ENCODE assay signal across 8 cellular contexts in genomic region chrX:2689773-2690666, GRCh38. TPM values are rescaled to one million over a fixed set of nuclear protein-coding genes. Genes with fewer than 3 reads are reported as not detected.
A peak's percentile ranks its signal among the peaks of the same experiment; 100 is the strongest.
DNase-seq lines count a peak whose midpoint lies in the region; ATAC-seq and TF ChIP-seq lines count a peak whose summit lies in the region.

No MANE protein-coding gene starts in this region.

- H3K27me3 ChIP-seq in GM23248 (replicated peaks; ENCODE audit: insufficient read depth) (no peaks in the 10 kb centered on the region), iPS-20b (ENCODE audit: insufficient read depth, low read length) (peaks cover 66% of the 10 kb centered on the region)

- H3K27me3 Mint-ChIP-seq in activated B cell treated with CpG ODN at 0.5 μM for 24 hours, result no peaks in the 10 kb centered on the region

- H3K9me3 Mint-ChIP-seq in activated B cell treated with CpG ODN at 0.5 μM for 24 hours, result no peaks in the 10 kb centered on the region

- no peak for TF ChIP-seq CTCF in activated B cell treated with CpG ODN at 0.5 μM for 24 hours (IDR thresholded peaks at IDR 0.05)

- peaks cover 20% of the 10 kb centered on the region for H3K4me1 ChIP-seq in GM23248 (ENCODE audit: insufficient read depth)
- H3K4me1 ChIP-seq in iPS-20b (ENCODE audit: insufficient read depth, low read length), result peaks cover 3% of the 10 kb centered on the region; the same call in 1 of the 2 replicates

- POLR2A ChIA-PET in activated B cell treated with CpG ODN at 0.5 μM for 24 hours (lab: Charles Lee), result no interaction called here

- no peak overlapping the region for H3K4me3 ChIP-seq in GM23248
- peak overlapping the region; percentile 74; the same call in 1 of the 2 replicates for H3K4me3 ChIP-seq in iPS-20b (ENCODE audit: low read length)
- H3K4me3 ChIP-seq in skin epidermis, result peak overlapping the region; percentile 76 to 95 (median 91)

- H3K79me2 ChIP-seq in GM23248 (ENCODE audit: insufficient read depth), result peaks cover 32% of the 10 kb centered on the region

- ATAC-seq in activated B cell treated with CpG ODN at 0.5 μM for 24 hours (ENCODE audit: low read depth), result no peak
- no peak for ATAC-seq in HG03025 (IDR thresholded peaks at IDR 0.05; ENCODE audit: low FRiP score, unreplicated experiment)

- peak overlapping the region; percentile 80 for H3K4me3 Mint-ChIP-seq in activated B cell treated with CpG ODN at 0.5 μM for 24 hours

- 0 out of 2 replicates have a peak overlapping the region, but pooled peaks have one; percentile 94 for H3K9ac ChIP-seq in GM23248
- H3K9ac ChIP-seq in iPS-20b (ENCODE audit: low read depth, low read length), result peak overlapping the region; percentile 48; the same call in 1 of the 2 replicates

- peaks cover 30% of the 10 kb centered on the region for H3F3A ChIP-seq in GM23248 (ENCODE audit: insufficient read depth)

- no peaks in the 10 kb centered on the region for H3K9me3 ChIP-seq in GM23248 (ENCODE audit: low read depth)
- H3K9me3 ChIP-seq in iPS-20b (ENCODE audit: insufficient read depth, low read depth, low read length), result no peaks in the 10 kb centered on the region

- no peaks in the 10 kb centered on the region for H3K9me2 ChIP-seq in GM23248 (ENCODE audit: insufficient read depth)

- CTCF ChIA-PET in activated B cell treated with CpG ODN at 0.5 μM for 24 hours (lab: Charles Lee), result no interaction called here

- H3K27ac Mint-ChIP-seq in activated B cell treated with CpG ODN at 0.5 μM for 24 hours, result no peak overlapping the region

- DNase-seq in GM23248, result no peak
- DNase-seq in activated B cell treated with CpG ODN at 0.5 μM for 24 hours, result no peak
- DNase-seq in NCI-H1436 (lab: John Stamatoyannopoulos, UW), result no peak
- DNase-seq in NCI-H1436 treated with DMSO at 0.1 percent for 48 hours (lab: John Stamatoyannopoulos, UW), result no peak
- DNase-seq in effector CD8-positive, alpha-beta T cell (lab: John Stamatoyannopoulos, UW), result no peak

- in situ Hi-C loops in GM23248 (cut with MboI), result no loop called here

- H3K27ac ChIP-seq in GM23248 (no peak overlapping the region), iPS-20b (ENCODE audit: low read length) (no peak overlapping the region), skin epidermis (peak overlapping the region in 15 of 21 experiments; percentile 26 to 96 (median 94))

- no peaks in the 10 kb centered on the region for H3K36me3 ChIP-seq in GM23248 (ENCODE audit: low read depth)
- H3K36me3 ChIP-seq in iPS-20b (ENCODE audit: insufficient read depth, low read depth, low read length), result no peaks in the 10 kb centered on the region

- peak overlapping the region; percentile 96 for H3K4me2 ChIP-seq in GM23248 (ENCODE audit: unreplicated experiment)

- no peaks in the 10 kb centered on the region for H4K20me1 ChIP-seq in GM23248 (ENCODE audit: insufficient read depth)

- intact Hi-C loops in activated B cell treated with CpG ODN at 0.5 μM for 24 hours (cut with micrococcal nuclease), result loop anchor here (5.0 kb wide), 5 partner anchors 37 to 1298 kb away; partner anchors contain the start of genes DHRSX, PRKX, SLC25A6 and ZBED1

- peaks cover 34% of the 10 kb centered on the region for H3K4me1 Mint-ChIP-seq in activated B cell treated with CpG ODN at 0.5 μM for 24 hours

- 91 to 94% methylated on average over 36 to 37 of the region's 37 CpGs for WGBS in GM23248 (ENCODE audit: low coverage in 1 of 2, low lambda C conversion rate in 2 of 2, missing lambda C conversion rate in 2 of 2), 2 experiments

- peak overlapping the region; percentile 68; the same call in 1 of the 2 replicates for H2AFZ ChIP-seq in GM23248

- peaks cover 10% of the 10 kb centered on the region for H3K36me3 Mint-ChIP-seq in activated B cell treated with CpG ODN at 0.5 μM for 24 hours (ENCODE audit: low read depth)

RNA-seq across cellular contexts. Expression of gene CD99, which starts 1.1 kb away (rescaled TPM):
- 395 and 505 TPM in 2 replicates for total RNA-seq in GM23248 (2014; rRNA removed; shearing (Covaris generic))
- 975 and 1,003 TPM in 2 replicates for polyA plus RNA-seq in GM23248 (2016; fragmentation: Nextera tagmentation; extraction: Ambion mirVana)
- total RNA-seq in activated B cell treated with CpG ODN at 0.5 μM for 24 hours, result 86.4 and 102 TPM in 2 replicates

Comparison
In these comparisons a context has a peak if more than half of its experiments do, and no peak if none do; other contexts are left out.
1. H3K27ac ChIP-seq: peak in skin epidermis (15 of 21); none in GM23248 (single experiment) and iPS-20b (single experiment).